ENCODE assay signal across 8 cellular contexts in genomic region chr7:65080799-65081651, GRCh38.
DNase-seq lines count a peak whose midpoint lies in the region; ATAC-seq and TF ChIP-seq lines count a peak whose summit lies in the region.
"Not testable (repeated sequence)": the region's sequence is repeated elsewhere in the genome, so short reads cannot be mapped to it uniquely, and the experiment has no call there.

No MANE protein-coding gene starts in this region.

- peak; percentile 100 for ATAC-seq in GM21526 (IDR thresholded peaks at IDR 0.05; ENCODE audit: low FRiP score, unreplicated experiment)
- ATAC-seq in Panc1 = peak; percentile 99

- not testable (repeated sequence) for H3K27me3 Mint-ChIP-seq in activated T-helper 1 cell treated with anti-CD3 and anti-CD28 coated beads, Interleukin-12 subunit alpha, Interleukin-12 subunit beta, Interleukin-2, Interleukin-4 antibody, amounts not matched to agents 30 ng/mL and 10 ng/mL and 1 ng/mL, durations not matched to agents 14 hours and 24 hours and 36 hours (ENCODE audit: insufficient read depth)

- DNase-seq in DMS153 (lab: John Stamatoyannopoulos, UW) (peak; percentile 78), Panc1 (ENCODE audit: low read depth, low spot score) (peak; percentile 81), esophagus squamous epithelium (lab: John Stamatoyannopoulos, UW) (peak; percentile 68), myocyte (ENCODE audit: low read depth) (peak; percentile 93)
- DNase-seq in activated T-helper 1 cell treated with anti-CD3 and anti-CD28 coated beads, Interleukin-12 subunit alpha, Interleukin-12 subunit beta, Interleukin-2, Interleukin-4 antibody, amounts not matched to agents 30 ng/mL and 10 ng/mL and 1 ng/mL, durations not matched to agents 14 hours and 24 hours and 36 hours (ENCODE audit: low spot score) = peak; percentile 85
- peak; percentile 78 to 87 for DNase-seq in stimulated activated CD8-positive, alpha-beta memory T cell treated with anti-CD3 and anti-CD28 coated beads, Interleukin-7, amount 100 ng/mL, for 1 hour (ENCODE audit: low read depth in 2 of 2)

- 15 to 57% methylated on average over 7 to 11 of the region's 53 CpGs for WGBS in esophagus squamous epithelium, 2 donors

- not testable (repeated sequence) for H3K4me1 Mint-ChIP-seq in activated T-helper 1 cell treated with anti-CD3 and anti-CD28 coated beads, Interleukin-12 subunit alpha, Interleukin-12 subunit beta, Interleukin-2, Interleukin-4 antibody, amounts not matched to agents 30 ng/mL and 10 ng/mL and 1 ng/mL, durations not matched to agents 14 hours and 24 hours and 36 hours (ENCODE audit: low read depth)

- TSS peak; percentile 77 for BruUV-seq in Panc1 (replicated peaks; lab: Mats Ljungman, UMichigan)

- H3K4me1 ChIP-seq in HUES6 (ENCODE audit: control insufficient read depth, insufficient read depth, low read length); Panc1 (ENCODE audit: control insufficient read depth, insufficient read depth, low read length); esophagus squamous epithelium: not testable (repeated sequence)

- CTCF ChIA-PET in Panc1 (lab: Charles Lee) = interaction anchor here (0.6 kb wide), 1 partner anchor 121 kb away, joined by 4 read pairs; no protein-coding TSS in a partner anchor

- POLR2A ChIA-PET in Panc1 (lab: Charles Lee) = not testable (repeated sequence)

- peak overlapping the region; percentile 69 for H3K9ac ChIP-seq in HUES6 (ENCODE audit: low read length)

- not testable (repeated sequence) for H3K36me3 ChIP-seq in HUES6 (ENCODE audit: control insufficient read depth, insufficient read depth, low read length); Panc1 (ENCODE audit: control insufficient read depth, insufficient read depth, low read length); esophagus squamous epithelium

- H3K36me3 Mint-ChIP-seq in activated T-helper 1 cell treated with anti-CD3 and anti-CD28 coated beads, Interleukin-12 subunit alpha, Interleukin-12 subunit beta, Interleukin-2, Interleukin-4 antibody, amounts not matched to agents 30 ng/mL and 10 ng/mL and 1 ng/mL, durations not matched to agents 14 hours and 24 hours and 36 hours (ENCODE audit: low read depth) = not testable (repeated sequence)

- peak overlapping the region; percentile 89 for H3K4me3 ChIP-seq in HUES6 (ENCODE audit: low read depth, low read length)
- peak overlapping the region; percentile 65 to 69 for H3K4me3 ChIP-seq in Panc1 (ENCODE audit: low read depth in 2 of 2, low read length in 2 of 2)
- H3K4me3 ChIP-seq in esophagus squamous epithelium = peak overlapping the region; percentile 61 to 89 (median 71)

- peak overlapping the region; percentile 84 for H3K4me3 Mint-ChIP-seq in activated T-helper 1 cell treated with anti-CD3 and anti-CD28 coated beads, Interleukin-12 subunit alpha, Interleukin-12 subunit beta, Interleukin-2, Interleukin-4 antibody, amounts not matched to agents 30 ng/mL and 10 ng/mL and 1 ng/mL, durations not matched to agents 14 hours and 24 hours and 36 hours

- H3K27ac Mint-ChIP-seq in activated T-helper 1 cell treated with anti-CD3 and anti-CD28 coated beads, Interleukin-12 subunit alpha, Interleukin-12 subunit beta, Interleukin-2, Interleukin-4 antibody, amounts not matched to agents 30 ng/mL and 10 ng/mL and 1 ng/mL, durations not matched to agents 14 hours and 24 hours and 36 hours = peak overlapping the region; percentile 71

- not testable (repeated sequence) for H3K9me3 Mint-ChIP-seq in activated T-helper 1 cell treated with anti-CD3 and anti-CD28 coated beads, Interleukin-12 subunit alpha, Interleukin-12 subunit beta, Interleukin-2, Interleukin-4 antibody, amounts not matched to agents 30 ng/mL and 10 ng/mL and 1 ng/mL, durations not matched to agents 14 hours and 24 hours and 36 hours

- TF ChIP-seq CTCF in Panc1 (IDR thresholded peaks at IDR 0.05); esophagus squamous epithelium (IDR thresholded peaks at IDR 0.05): not testable (repeated sequence)

- intact Hi-C loops in Panc1 (cut with micrococcal nuclease; ENCODE audit: unreplicated experiment); esophagus squamous epithelium (cut with DNase I): not testable (repeated sequence)
- intact Hi-C loops in activated T-helper 1 cell treated with anti-CD3 and anti-CD28 coated beads, Interleukin-12 subunit alpha, Interleukin-12 subunit beta, Interleukin-2, Interleukin-4 antibody, amounts not matched to agents 30 ng/mL and 10 ng/mL and 1 ng/mL, durations not matched to agents 14 hours and 24 hours and 36 hours (cut with micrococcal nuclease) = loop anchor here (1.0 kb wide), 2 partner anchors 43 to 75 kb away; partner anchors contain the start of gene ERV3-1

- in situ Hi-C loops in Panc1 (cut with HindIII; ENCODE audit: low pct_unique_long_range_greater_than_20kb, low sequenced_read_pairs) = not testable (repeated sequence)

- H3K27me3 ChIP-seq in HUES6 (ENCODE audit: control insufficient read depth, insufficient read depth, low read length); Panc1 (ENCODE audit: control insufficient read depth, insufficient read depth, low read length); esophagus squamous epithelium: not testable (repeated sequence)

- H3K9me3 ChIP-seq in HUES6 (ENCODE audit: control insufficient read depth, insufficient read depth, low read depth, low read length); Panc1 (ENCODE audit: control insufficient read depth, insufficient read depth, low read depth, low read length); esophagus squamous epithelium: not testable (repeated sequence)

- peak in 3 of 4 donors; percentile 28 to 47 (median 45) for TF ChIP-seq POLR2A in esophagus squamous epithelium (IDR thresholded peaks at IDR 0.05)

- not testable (repeated sequence) for H3K27ac ChIP-seq in HUES6 (ENCODE audit: low read depth, low read length)
- peak overlapping the region; percentile 51; the same call in 1 of the 2 replicates for H3K27ac ChIP-seq in Panc1 (ENCODE audit: low read length)
- H3K27ac ChIP-seq in esophagus squamous epithelium = peak overlapping the region; percentile 83 to 93 (median 90)
